ENCODE assay signal across 14 cellular contexts in the genomic region with DNA sequence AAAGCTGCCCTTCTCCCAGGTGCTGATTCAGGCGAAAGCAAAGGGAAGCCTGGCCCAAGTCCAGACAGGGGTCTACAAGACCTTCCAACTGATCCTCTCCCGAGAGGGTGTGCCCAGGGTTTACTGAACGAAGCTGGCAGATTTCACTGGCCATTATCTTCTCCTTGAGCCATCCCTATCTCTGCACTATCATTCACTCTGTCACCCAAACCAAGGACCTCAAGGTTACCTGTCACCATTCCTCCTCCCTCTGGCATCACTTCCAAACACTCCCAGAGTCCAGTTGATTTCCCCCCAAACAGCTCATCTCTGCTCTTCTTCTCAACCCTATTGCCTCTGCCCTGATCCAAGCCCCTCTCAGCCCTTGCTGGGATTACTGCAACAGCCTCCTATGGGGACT. TPM values are rescaled to one million over a fixed set of nuclear protein-coding genes. Genes with fewer than 3 reads are reported as not detected.
A peak's percentile ranks its signal among the peaks of the same experiment; 100 is the strongest.
DNase-seq lines count a peak whose midpoint lies in the region; ATAC-seq, FAIRE-seq and TF ChIP-seq lines count a peak whose summit lies in the region.
"Had no signal": no experiment of that assay in that cellular context is flagged by ENCODE, and none has a peak within 500 bp of the region (broad histone marks: within the 10 kb centered on the region; RNA-seq: fewer than 3 reads in every experiment).

No MANE protein-coding gene starts in this region.

- TF ChIP-seq RAD21 in liver (IDR thresholded peaks at IDR 0.05), result no peak

- H3K9ac ChIP-seq in liver (ENCODE audit: low read depth in 1 of 2, low read length in 2 of 2), result no peak overlapping the region

- peaks cover 56% of the 10 kb centered on the region for H3K36me3 Mint-ChIP-seq in activated T-cell treated with anti-CD3 and anti-CD28 coated beads, Interleukin-2, amount 50 U/mL, for 24 hours (ENCODE audit: low read depth)
- peaks cover 10% of the 10 kb centered on the region for H3K36me3 Mint-ChIP-seq in activated T-cell treated with anti-CD3 and anti-CD28 coated beads, Interleukin-2, amount 50 U/mL, for 4 hours (ENCODE audit: insufficient read depth)
- H3K36me3 Mint-ChIP-seq in activated B cell treated with CpG ODN at 0.5 μM for 24 hours (ENCODE audit: low read depth), result peaks cover 42% of the 10 kb centered on the region
- H3K36me3 Mint-ChIP-seq in stimulated activated naive B cell treated with anti-CD40 and anti-IgM and Interleukin-4, amounts not matched to agents 10 μg/mL and 1 μg/mL and 100 μg/mL, for 72 hours, result peaks cover 7 to 25% of the 10 kb centered on the region in 2 donors

- DNase-seq in activated T-cell treated with anti-CD3 and anti-CD28 coated beads, Interleukin-2, amount 50 U/mL, for 24 hours, result no peak
- DNase-seq in activated T-cell treated with anti-CD3 and anti-CD28 coated beads, Interleukin-2, amount 50 U/mL, for 4 hours, result no peak
- DNase-seq in activated B cell treated with CpG ODN at 0.5 μM for 24 hours (no peak), RCC 7860 (ENCODE audit: low spot score) (no peak)
- no peak for DNase-seq in stimulated activated naive B cell treated with anti-CD40 and anti-IgM and Interleukin-4, amounts not matched to agents 10 μg/mL and 1 μg/mL and 100 μg/mL, for 72 hours
- DNase-seq in activated CD8-positive, alpha-beta memory T cell treated with anti-CD3 and anti-CD28 coated beads, Interleukin-2, amount 50 U/mL, for 4 hours, result no peak
- DNase-seq: activated effector memory CD4-positive, alpha-beta T cell treated with Interleukin-2 at 50 U/mL for 16 hours; NCI-H2081; NK-92 treated with Interleukin-12 subunit alpha and Interleukin-12 subunit beta, amount 100 ng/mL, for 24 hours had no signal

- peaks cover 72% of the 10 kb centered on the region for H3K4me1 Mint-ChIP-seq in activated T-cell treated with anti-CD3 and anti-CD28 coated beads, Interleukin-2, amount 50 U/mL, for 24 hours (ENCODE audit: low read depth)
- peaks cover 77% of the 10 kb centered on the region for H3K4me1 Mint-ChIP-seq in activated T-cell treated with anti-CD3 and anti-CD28 coated beads, Interleukin-2, amount 50 U/mL, for 4 hours (ENCODE audit: low read depth)
- peaks cover 78% of the 10 kb centered on the region for H3K4me1 Mint-ChIP-seq in activated B cell treated with CpG ODN at 0.5 μM for 24 hours
- H3K4me1 Mint-ChIP-seq in stimulated activated naive B cell treated with anti-CD40 and anti-IgM and Interleukin-4, amounts not matched to agents 10 μg/mL and 1 μg/mL and 100 μg/mL, for 72 hours, result peaks cover 50 to 74% of the 10 kb centered on the region in 2 donors

- H3K4me3 Mint-ChIP-seq in activated T-cell treated with anti-CD3 and anti-CD28 coated beads, Interleukin-2, amount 50 U/mL, for 24 hours, result no peak overlapping the region
- no peak overlapping the region for H3K4me3 Mint-ChIP-seq in activated T-cell treated with anti-CD3 and anti-CD28 coated beads, Interleukin-2, amount 50 U/mL, for 4 hours
- no peak overlapping the region for H3K4me3 Mint-ChIP-seq in activated B cell treated with CpG ODN at 0.5 μM for 24 hours
- H3K4me3 Mint-ChIP-seq in stimulated activated naive B cell treated with anti-CD40 and anti-IgM and Interleukin-4, amounts not matched to agents 10 μg/mL and 1 μg/mL and 100 μg/mL, for 72 hours, result no peak overlapping the region

- CTCF ChIA-PET in activated B cell treated with CpG ODN at 0.5 μM for 24 hours (lab: Charles Lee), result interaction anchor here (1.1 kb wide), 1 partner anchor 95 kb away, joined by 3 read pairs; no protein-coding TSS in a partner anchor

- no peak for ATAC-seq in activated T-cell treated with anti-CD3 and anti-CD28 coated beads, Interleukin-2, amount 50 U/mL, for 4 hours
- ATAC-seq in activated B cell treated with CpG ODN at 0.5 μM for 24 hours (ENCODE audit: low read depth), result no peak
- no peak for ATAC-seq in stimulated activated naive B cell treated with anti-CD40 and anti-IgM and Interleukin-4, amounts not matched to agents 10 μg/mL and 1 μg/mL and 100 μg/mL, for 72 hours (replicated peaks)
- no peak for ATAC-seq in HG02571 (IDR thresholded peaks at IDR 0.05; ENCODE audit: unreplicated experiment)
- ATAC-seq: A549; activated CD4-positive, CD25-positive, alpha-beta regulatory T cell treated with anti-CD3 and anti-CD28 coated beads, Interleukin-2, amount 50 U/mL, for 24 hours had no signal

- no peaks in the 10 kb centered on the region for H3K27me3 ChIP-seq in liver (ENCODE audit: control insufficient read depth in 4 of 4, insufficient read depth in 4 of 4, low read length in 3 of 4)

- peaks cover 12 to 56% (median 46%) of the 10 kb centered on the region in 4 donors for H3K4me1 ChIP-seq in liver (ENCODE audit: control insufficient read depth in 4 of 4, insufficient read depth in 4 of 4, low read length in 3 of 4)

- WGBS in liver, result 76% methylated on average over 3 of the region's 3 CpGs

- no peak for TF ChIP-seq CTCF in activated B cell treated with CpG ODN at 0.5 μM for 24 hours (IDR thresholded peaks at IDR 0.05)
- TF ChIP-seq CTCF in liver (IDR thresholded peaks at IDR 0.05; ENCODE audit: low read depth, low read length, missing input control), result no peak

- H3K27ac Mint-ChIP-seq in activated T-cell treated with anti-CD3 and anti-CD28 coated beads, Interleukin-2, amount 50 U/mL, for 24 hours, result peak overlapping the region; percentile 37
- H3K27ac Mint-ChIP-seq in activated B cell treated with CpG ODN at 0.5 μM for 24 hours, result peak overlapping the region; percentile 36
- H3K27ac Mint-ChIP-seq in stimulated activated naive B cell treated with anti-CD40 and anti-IgM and Interleukin-4, amounts not matched to agents 10 μg/mL and 1 μg/mL and 100 μg/mL, for 72 hours, result peak overlapping the region; percentile 63

- POLR2A ChIA-PET in activated B cell treated with CpG ODN at 0.5 μM for 24 hours (lab: Charles Lee), result no interaction called here

- FAIRE-seq in RCC 7860 (lab: Jason Lieb, UNC), result no peak
- FAIRE-seq: A549, urothelium cell line had no signal

- H3K4me3 ChIP-seq in liver (ENCODE audit: low read depth in 1 of 3, low read length in 3 of 3), result no peak overlapping the region
- H3K4me3 ChIP-seq: A549 had no signal

- no peaks in the 10 kb centered on the region for H3K9me3 ChIP-seq in liver (ENCODE audit: control insufficient read depth in 4 of 4, low read length in 3 of 4)
- H3K9me3 ChIP-seq: A549 had no signal

- intact Hi-C loops in activated B cell treated with CpG ODN at 0.5 μM for 24 hours (cut with micrococcal nuclease), result no loop called here

- no peaks in the 10 kb centered on the region for H3K9me3 Mint-ChIP-seq in activated T-cell treated with anti-CD3 and anti-CD28 coated beads, Interleukin-2, amount 50 U/mL, for 24 hours
- H3K9me3 Mint-ChIP-seq in activated T-cell treated with anti-CD3 and anti-CD28 coated beads, Interleukin-2, amount 50 U/mL, for 4 hours, result no peaks in the 10 kb centered on the region
- H3K9me3 Mint-ChIP-seq in activated B cell treated with CpG ODN at 0.5 μM for 24 hours, result no peaks in the 10 kb centered on the region
- no peaks in the 10 kb centered on the region for H3K9me3 Mint-ChIP-seq in stimulated activated naive B cell treated with anti-CD40 and anti-IgM and Interleukin-4, amounts not matched to agents 10 μg/mL and 1 μg/mL and 100 μg/mL, for 72 hours

- peak overlapping the region; percentile 74 to 77 for H3K27ac ChIP-seq in liver (ENCODE audit: low read depth in 1 of 2, low read length in 2 of 2)

- no peaks in the 10 kb centered on the region for H3K27me3 Mint-ChIP-seq in activated T-cell treated with anti-CD3 and anti-CD28 coated beads, Interleukin-2, amount 50 U/mL, for 24 hours
- H3K27me3 Mint-ChIP-seq in activated T-cell treated with anti-CD3 and anti-CD28 coated beads, Interleukin-2, amount 50 U/mL, for 4 hours (ENCODE audit: low read depth), result no peaks in the 10 kb centered on the region
- no peaks in the 10 kb centered on the region for H3K27me3 Mint-ChIP-seq in activated B cell treated with CpG ODN at 0.5 μM for 24 hours
- H3K27me3 Mint-ChIP-seq in stimulated activated naive B cell treated with anti-CD40 and anti-IgM and Interleukin-4, amounts not matched to agents 10 μg/mL and 1 μg/mL and 100 μg/mL, for 72 hours, result no peaks in the 10 kb centered on the region

- peaks cover 0 to 3% (median 1%) of the 10 kb centered on the region in 4 donors for H3K36me3 ChIP-seq in liver (ENCODE audit: control insufficient read depth in 4 of 4, insufficient read depth in 3 of 4, low read depth in 1 of 4, low read length in 3 of 4)

TF ChIP-seq in liver, 16 proteins besides CTCF, POLR2A, EP300 and RAD21:
- TF ChIP-seq TAF1 (conservative IDR thresholded peaks at IDR 0.05), result no peak

RNA-seq across cellular contexts. Expression of a gene that starts 4.9 kb away (rescaled TPM):
- 10 to 100 TPM; 63.9 to 86.1 (median 66.8) TPM for total RNA-seq in activated T-cell treated with anti-CD3 and anti-CD28 coated beads, Interleukin-2, amount 50 U/mL, for 4 hours
- total RNA-seq in activated B cell treated with CpG ODN at 0.5 μM for 24 hours (62.7 and 63.7 TPM in 2 replicates), liver (10 to 100 TPM; 21.6 to 22.3 TPM)
- polyA plus RNA-seq in liver, result 10 to 100 TPM; 13.0 to 26.8 TPM

RNA-seq across cellular contexts. Expression of a gene that starts 16.9 kb away (rescaled TPM):
- 10 to 100 TPM; 80.6 to 96.3 (median 83.8) TPM for total RNA-seq in activated T-cell treated with anti-CD3 and anti-CD28 coated beads, Interleukin-2, amount 50 U/mL, for 4 hours
- 59.8 and 62.7 TPM in 2 replicates for total RNA-seq in activated B cell treated with CpG ODN at 0.5 μM for 24 hours
- 1 to 10 TPM; 6.2 to 8.0 TPM for total RNA-seq in liver
- polyA plus RNA-seq in liver, result 10 to 100 TPM; 40.2 to 45.2 TPM

RNA-seq across cellular contexts. Expression of a gene that starts 57.3 kb away (rescaled TPM):
- total RNA-seq in activated T-cell treated with anti-CD3 and anti-CD28 coated beads, Interleukin-2, amount 50 U/mL, for 4 hours, result 1 to 10 TPM; 2.2 to 5.5 (median 4.5) TPM
- total RNA-seq in activated B cell treated with CpG ODN at 0.5 μM for 24 hours (1.2 and 1.3 TPM in 2 replicates), liver (10 to 100 TPM in 1 of 2 donors, 1 to 10 TPM in 1; 5.6 to 22.7 TPM)
- polyA plus RNA-seq in liver, result 10 to 100 TPM in 1 of 2 donors, 1 to 10 TPM in 1; 3.3 to 11.2 TPM
